ENCODE assay signal across 8 cellular contexts in genomic region chr11:44286268-44286880, GRCh38. TPM values are rescaled to one million over a fixed set of nuclear protein-coding genes. Genes with fewer than 3 reads are reported as not detected.
A peak's percentile ranks its signal among the peaks of the same experiment; 100 is the strongest.
DNase-seq lines count a peak whose midpoint lies in the region; ATAC-seq and TF ChIP-seq lines count a peak whose summit lies in the region.

No MANE protein-coding gene starts in this region.

- H3K9me3 ChIP-seq in prostate gland: no peaks in the 10 kb centered on the region

- intact Hi-C loops in prostate gland (cut with DNase I): loop anchor here (1.0 to 10.0 kb wide), 2 partner anchors 182 to 252 kb away; no protein-coding TSS in a partner anchor

- TF ChIP-seq CTCF in foreskin keratinocyte (conservative IDR thresholded peaks at IDR 0.05) (peak; percentile 88), prostate gland (IDR thresholded peaks at IDR 0.05) (peak; percentile 86 to 93 (median 88))

- no peaks in the 10 kb centered on the region for H3K27me3 ChIP-seq in foreskin keratinocyte
- no peaks in the 10 kb centered on the region for H3K27me3 ChIP-seq in prostate gland (replicated peaks; ENCODE audit: insufficient read depth)

- DNase-seq in GM04504 (ENCODE audit: low read depth) (peak; percentile 17), HT-29 (ENCODE audit: low spot score) (peak; percentile 68), OCI-M1 (lab: John Stamatoyannopoulos, UW) (peak; percentile 80), foreskin keratinocyte (no peak), prostate gland (ENCODE audit: low spot score) (no peak)
- peak; percentile 68 to 78 for DNase-seq in activated T-cell treated with anti-CD3 and anti-CD28 coated beads, Interleukin-2, amount 50 U/mL, for 48 hours

- no peaks in the 10 kb centered on the region for H3K36me3 ChIP-seq in prostate gland

- TF ChIP-seq POLR2A in prostate gland (IDR thresholded peaks at IDR 0.05): no peak

- H3K27ac ChIP-seq in foreskin keratinocyte: no peak overlapping the region
- H3K27ac ChIP-seq in prostate gland: no peak overlapping the region

- H3K4me3 ChIP-seq in prostate gland: no peak overlapping the region

- H3K4me1 ChIP-seq in foreskin keratinocyte (peaks cover 6% of the 10 kb centered on the region), prostate gland (replicated peaks) (no peaks in the 10 kb centered on the region)

- 59% methylated on average over 10 of the region's 10 CpGs for WGBS in prostate gland

- ATAC-seq in foreskin keratinocyte: peak; percentile 62
- ATAC-seq in HG02938 (IDR thresholded peaks at IDR 0.05; ENCODE audit: unreplicated experiment): no peak
- ATAC-seq in GM21526 (IDR thresholded peaks at IDR 0.05; ENCODE audit: low FRiP score, unreplicated experiment): no peak

RNA-seq across cellular contexts. Expression of gene ALX4, which starts 23.6 kb away (rescaled TPM):
- total RNA-seq in HT-29 (2014; rRNA removed; shearing (Covaris generic)): not detected in 2 replicates
- total RNA-seq in foreskin keratinocyte: not detected in 2 replicates
- not detected in 2 replicates for polyA plus RNA-seq in foreskin keratinocyte
- total RNA-seq in prostate gland: under 1 TPM; 0.17 to 0.36 TPM

Comparison
In these comparisons a context has a peak if more than half of its experiments do, and no peak if none do; other contexts are left out.
1. DNase-seq: peak in GM04504 (single experiment), HT-29 (single experiment), OCI-M1 (single experiment) and activated T-cell treated with anti-CD3 and anti-CD28 coated beads, Interleukin-2, amount 50 U/mL, for 48 hours (2 of 2); none in foreskin keratinocyte (0 of 2) and prostate gland (single experiment).